ENCODE assay signal across 38 cellular contexts in the genomic region with DNA sequence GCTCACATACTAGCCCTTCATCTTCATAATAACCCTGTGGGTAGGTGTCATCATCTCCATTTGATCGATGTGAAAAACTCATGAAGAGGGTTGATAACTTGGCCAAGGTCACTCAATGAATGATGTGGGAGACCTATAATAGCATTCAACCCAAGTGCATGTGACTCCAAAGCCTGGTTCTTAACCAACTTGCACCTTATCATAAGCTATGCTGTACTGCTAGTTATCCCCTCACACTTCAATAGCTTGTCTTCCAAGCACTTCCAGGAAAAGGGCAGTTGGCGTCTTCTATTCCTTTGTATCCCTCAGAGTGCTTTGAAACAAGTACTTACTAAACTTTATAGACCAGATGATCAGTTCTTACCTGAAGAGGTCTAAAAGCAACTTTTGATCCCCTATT. TPM values are rescaled to one million over a fixed set of nuclear protein-coding genes. Genes with fewer than 3 reads are reported as not detected.
"Had no signal": no experiment of that assay in that cellular context is flagged by ENCODE, and none has a peak within 500 bp of the region (broad histone marks: within the 10 kb centered on the region; RNA-seq: fewer than 3 reads in every experiment).

No MANE protein-coding gene starts in this region.

- ATAC-seq: activated CD8-positive, alpha-beta T cell treated with anti-CD3 and anti-CD28 coated beads for 36 hours; activated naive CD4-positive, alpha-beta T cell treated with anti-CD3 and anti-CD28 coated beads, Interleukin-2, amount 50 U/mL, for 72 hours; activated T-cell treated with anti-CD3 and anti-CD28 coated beads, Interleukin-2, amount 50 U/mL, for 4 hours; activated T-cell treated with anti-CD3 and anti-CD28 coated beads, Interleukin-2, amount 50 U/mL, for 72 hours; activated T-helper 17 cell treated with anti-CD3 and anti-CD28 coated beads, Interleukin-2, amount 50 U/mL, for 72 hours; body of pancreas had no signal

- H3K27me3 ChIP-seq: adrenal gland, body of pancreas, brain microvascular endothelial cell, breast epithelium had no signal

- H3K4me3 Mint-ChIP-seq: activated B cell treated with CpG ODN at 0.5 μM for 24 hours; activated CD4-positive, alpha-beta memory T cell treated with anti-CD3 and anti-CD28 coated beads for 36 hours; activated CD4-positive, alpha-beta T cell treated with anti-CD3 and anti-CD28 coated beads, Interleukin-2, amount 10 ng/mL, durations not matched to agents 24 days and 14 days; activated CD8-positive, alpha-beta T cell treated with anti-CD3 and anti-CD28 coated beads for 36 hours; activated naive CD4-positive, alpha-beta T cell treated with anti-CD3 and anti-CD28 coated beads, Interleukin-2, amount 10 ng/mL, durations not matched to agents 7 days and 5 days; activated naive CD8-positive, alpha-beta T cell treated with anti-CD3 and anti-CD28 coated beads for 36 hours; activated T-cell treated with anti-CD3 and anti-CD28 coated beads, Interleukin-2, amount 50 U/mL, for 4 hours; activated T-cell treated with anti-CD3 and anti-CD28 coated beads, Interleukin-2, amount 50 U/mL, for 72 hours; activated T-helper 1 cell treated with anti-CD3 and anti-CD28 coated beads, Interleukin-12 subunit alpha, Interleukin-12 subunit beta, Interleukin-2, Interleukin-4 antibody, amounts not matched to agents 30 ng/mL and 10 ng/mL and 1 ng/mL, durations not matched to agents 14 hours and 24 hours and 36 hours; activated T-helper 17 cell treated with anti-CD3 and anti-CD28 coated beads, Interleukin-2, amount 50 U/mL, for 72 hours; central memory CD8-positive, alpha-beta T cell; T-helper 1 cell treated with Interleukin-12 subunit alpha and Interleukin-12 subunit beta and Interleukin-4 antibody, amounts not matched to agents 30 μg/mL and 1 μg/mL, for 36 hours; T-helper 2 cell treated with Interferon-gamma antibody and Interleukin-4, amounts not matched to agents 5 μg/mL and 100 μg/mL, for 36 hours had no signal

- H3K27ac Mint-ChIP-seq: activated B cell treated with CpG ODN at 0.5 μM for 24 hours; activated CD4-positive, alpha-beta memory T cell treated with anti-CD3 and anti-CD28 coated beads for 36 hours; activated CD4-positive, alpha-beta T cell treated with anti-CD3 and anti-CD28 coated beads, Interleukin-2, amount 10 ng/mL, durations not matched to agents 24 days and 14 days; activated CD8-positive, alpha-beta T cell treated with anti-CD3 and anti-CD28 coated beads for 36 hours; activated naive CD4-positive, alpha-beta T cell treated with anti-CD3 and anti-CD28 coated beads, Interleukin-2, amount 10 ng/mL, durations not matched to agents 7 days and 5 days; activated naive CD4-positive, alpha-beta T cell treated with anti-CD3 and anti-CD28 coated beads, Interleukin-2, amount 50 U/mL, for 72 hours; activated naive CD8-positive, alpha-beta T cell treated with anti-CD3 and anti-CD28 coated beads for 36 hours; activated T-cell treated with anti-CD3 and anti-CD28 coated beads, Interleukin-2, amount 50 U/mL, for 72 hours; activated T-helper 1 cell treated with anti-CD3 and anti-CD28 coated beads, Interleukin-12 subunit alpha, Interleukin-12 subunit beta, Interleukin-2, Interleukin-4 antibody, amounts not matched to agents 30 ng/mL and 10 ng/mL and 1 ng/mL, durations not matched to agents 14 hours and 24 hours and 36 hours; activated T-helper 17 cell treated with anti-CD3 and anti-CD28 coated beads, Interleukin-2, amount 50 U/mL, for 72 hours; T-helper 1 cell treated with Interleukin-12 subunit alpha and Interleukin-12 subunit beta and Interleukin-4 antibody, amounts not matched to agents 30 μg/mL and 1 μg/mL, for 36 hours; T-helper 2 cell treated with Interferon-gamma antibody and Interleukin-4, amounts not matched to agents 5 μg/mL and 100 μg/mL, for 36 hours had no signal

- H3K9me3 ChIP-seq: adrenal gland, body of pancreas, breast epithelium had no signal

- H3K9me3 Mint-ChIP-seq: activated B cell treated with CpG ODN at 0.5 μM for 24 hours; activated CD4-positive, alpha-beta memory T cell treated with anti-CD3 and anti-CD28 coated beads for 36 hours; activated CD4-positive, alpha-beta T cell treated with anti-CD3 and anti-CD28 coated beads, Interleukin-2, amount 10 ng/mL, durations not matched to agents 24 days and 14 days; activated CD8-positive, alpha-beta T cell treated with anti-CD3 and anti-CD28 coated beads for 36 hours; activated naive CD4-positive, alpha-beta T cell treated with anti-CD3 and anti-CD28 coated beads, Interleukin-2, amount 10 ng/mL, durations not matched to agents 7 days and 5 days; activated naive CD4-positive, alpha-beta T cell treated with anti-CD3 and anti-CD28 coated beads, Interleukin-2, amount 50 U/mL, for 72 hours; activated naive CD8-positive, alpha-beta T cell treated with anti-CD3 and anti-CD28 coated beads for 36 hours; activated T-cell treated with anti-CD3 and anti-CD28 coated beads, Interleukin-2, amount 50 U/mL, for 4 hours; activated T-cell treated with anti-CD3 and anti-CD28 coated beads, Interleukin-2, amount 50 U/mL, for 72 hours; activated T-helper 1 cell treated with anti-CD3 and anti-CD28 coated beads, Interleukin-12 subunit alpha, Interleukin-12 subunit beta, Interleukin-2, Interleukin-4 antibody, amounts not matched to agents 30 ng/mL and 10 ng/mL and 1 ng/mL, durations not matched to agents 14 hours and 24 hours and 36 hours; activated T-helper 17 cell treated with anti-CD3 and anti-CD28 coated beads, Interleukin-2, amount 50 U/mL, for 72 hours; central memory CD8-positive, alpha-beta T cell; T-helper 1 cell treated with Interleukin-12 subunit alpha and Interleukin-12 subunit beta and Interleukin-4 antibody, amounts not matched to agents 30 μg/mL and 1 μg/mL, for 36 hours; T-helper 2 cell treated with Interferon-gamma antibody and Interleukin-4, amounts not matched to agents 5 μg/mL and 100 μg/mL, for 36 hours had no signal

- H3K4me3 ChIP-seq: adrenal gland, body of pancreas, breast epithelium had no signal

- H3K4me1 ChIP-seq: adrenal gland, body of pancreas, breast epithelium had no signal

- H3K27ac ChIP-seq: adrenal gland, body of pancreas, brain microvascular endothelial cell, breast epithelium, VCaP had no signal

- H3K4me1 Mint-ChIP-seq: activated B cell treated with CpG ODN at 0.5 μM for 24 hours; activated CD4-positive, alpha-beta T cell treated with anti-CD3 and anti-CD28 coated beads, Interleukin-2, amount 10 ng/mL, durations not matched to agents 24 days and 14 days; activated naive CD4-positive, alpha-beta T cell treated with anti-CD3 and anti-CD28 coated beads, Interleukin-2, amount 10 ng/mL, durations not matched to agents 7 days and 5 days; activated naive CD8-positive, alpha-beta T cell treated with anti-CD3 and anti-CD28 coated beads for 36 hours; activated T-helper 17 cell treated with anti-CD3 and anti-CD28 coated beads, Interleukin-2, amount 50 U/mL, for 72 hours; central memory CD8-positive, alpha-beta T cell had no signal

- DNase-seq: activated B cell treated with CpG ODN at 0.5 μM for 24 hours; activated CD4-positive, alpha-beta memory T cell treated with anti-CD3 and anti-CD28 coated beads for 36 hours; activated CD4-positive, alpha-beta T cell treated with anti-CD3 and anti-CD28 coated beads for 4 hours; activated CD4-positive, alpha-beta T cell treated with anti-CD3 and anti-CD28 coated beads, Interleukin-2, amount 10 ng/mL, durations not matched to agents 24 days and 14 days; activated CD4-positive, alpha-beta T cell treated with anti-CD3 and anti-CD28 coated beads, Interleukin-2, amount 50 U/mL, for 1 hour; activated CD4-positive, alpha-beta T cell treated with anti-CD3 and anti-CD28 coated beads, Interleukin-2, amount 50 U/mL, for 4 hours; activated CD4-positive, CD25-positive, alpha-beta regulatory T cell treated with anti-CD3 and anti-CD28 coated beads, Interleukin-2, amount 50 U/mL, for 72 hours; activated CD8-positive, alpha-beta memory T cell treated with anti-CD3 and anti-CD28 coated beads, Interleukin-2, amount 50 U/mL, for 4 hours; activated CD8-positive, alpha-beta T cell treated with anti-CD3 and anti-CD28 coated beads for 36 hours; activated effector memory CD4-positive, alpha-beta T cell treated with anti-CD3 and anti-CD28 coated beads, Interleukin-2, amount 50 U/mL, for 16 hours; activated gamma-delta T cell treated with Interleukin-2 at 50 U/mL for 16 hours; activated naive CD4-positive, alpha-beta T cell; activated naive CD4-positive, alpha-beta T cell treated with anti-CD3 and anti-CD28 coated beads, Interleukin-2, amount 10 ng/mL, durations not matched to agents 7 days and 5 days; activated naive CD8-positive, alpha-beta T cell treated with anti-CD3 and anti-CD28 coated beads for 36 hours; activated T-cell treated with anti-CD3 and anti-CD28 coated beads for 4 hours; activated T-cell treated with anti-CD3 and anti-CD28 coated beads, Interleukin-2, amount 50 U/mL, for 1 hour; activated T-cell treated with anti-CD3 and anti-CD28 coated beads, Interleukin-2, amount 50 U/mL, for 4 hours; activated T-cell treated with anti-CD3 and anti-CD28 coated beads, Interleukin-2, amount 50 U/mL, for 72 hours; adrenal gland; amniotic stem cell; aorta; body of pancreas; brain microvascular endothelial cell; caudate nucleus; cerebellar nuclear complex; SW 1271; T-helper 1 cell; T-helper 2 cell; T-helper 9 cell had no signal

- H3K27me3 Mint-ChIP-seq: activated B cell treated with CpG ODN at 0.5 μM for 24 hours; activated CD4-positive, alpha-beta memory T cell treated with anti-CD3 and anti-CD28 coated beads for 36 hours; activated CD4-positive, alpha-beta T cell treated with anti-CD3 and anti-CD28 coated beads, Interleukin-2, amount 10 ng/mL, durations not matched to agents 24 days and 14 days; activated CD8-positive, alpha-beta T cell treated with anti-CD3 and anti-CD28 coated beads for 36 hours; activated naive CD4-positive, alpha-beta T cell treated with anti-CD3 and anti-CD28 coated beads, Interleukin-2, amount 10 ng/mL, durations not matched to agents 7 days and 5 days; activated naive CD8-positive, alpha-beta T cell treated with anti-CD3 and anti-CD28 coated beads for 36 hours; activated T-helper 17 cell treated with anti-CD3 and anti-CD28 coated beads, Interleukin-2, amount 50 U/mL, for 72 hours; central memory CD8-positive, alpha-beta T cell had no signal

RNA-seq across cellular contexts. Expression of gene ISM2, which starts 56.4 kb away (rescaled TPM):
- total RNA-seq: activated B cell treated with CpG ODN at 0.5 μM for 24 hours; activated CD4-positive, alpha-beta memory T cell treated with anti-CD3 and anti-CD28 coated beads for 36 hours; activated CD8-positive, alpha-beta memory T cell treated with anti-CD3 and anti-CD28 coated beads for 36 hours; activated T-cell treated with anti-CD3 and anti-CD28 coated beads, Interleukin-2, amount 50 U/mL, for 4 hours; activated T-cell treated with anti-CD3 and anti-CD28 coated beads, Interleukin-2, amount 50 U/mL, for 72 hours; body of pancreas had no signal
- polyA plus RNA-seq: aorta had no signal
